In genomic region chr1:59696421-59697115, GRCh38 we compare ENCODE assay signal across 9 cellular contexts.
DNase-seq lines count a peak whose midpoint lies in the region; ATAC-seq and TF ChIP-seq lines count a peak whose summit lies in the region.
"Had no signal": no experiment of that assay in that cellular context is flagged by ENCODE, and none has a peak within 500 bp of the region (broad histone marks: within the 10 kb centered on the region; RNA-seq: fewer than 3 reads in every experiment).

No MANE protein-coding gene starts in this region.

- no peaks in the 10 kb centered on the region for H3K9me3 Mint-ChIP-seq in activated naive CD4-positive, alpha-beta T cell treated with anti-CD3 and anti-CD28 coated beads, Interleukin-2, amount 50 U/mL, for 24 hours
- peaks cover 4% of the 10 kb centered on the region for H3K9me3 Mint-ChIP-seq in activated naive CD8-positive, alpha-beta T cell treated with anti-CD3 and anti-CD28 coated beads, Interleukin-2, amount 50 U/mL, for 24 hours

- H3K27me3 Mint-ChIP-seq in activated naive CD4-positive, alpha-beta T cell treated with anti-CD3 and anti-CD28 coated beads, Interleukin-2, amount 50 U/mL, for 24 hours: no peaks in the 10 kb centered on the region
- no peaks in the 10 kb centered on the region for H3K27me3 Mint-ChIP-seq in activated naive CD8-positive, alpha-beta T cell treated with anti-CD3 and anti-CD28 coated beads, Interleukin-2, amount 50 U/mL, for 24 hours

- TF ChIP-seq EP300 in suprapubic skin (IDR thresholded peaks at IDR 0.05): no peak

- no peak overlapping the region for H3K4me3 ChIP-seq in suprapubic skin

- peak overlapping the region; percentile 6 for H3K27ac Mint-ChIP-seq in activated naive CD4-positive, alpha-beta T cell treated with anti-CD3 and anti-CD28 coated beads, Interleukin-2, amount 50 U/mL, for 24 hours
- H3K27ac Mint-ChIP-seq in activated naive CD8-positive, alpha-beta T cell treated with anti-CD3 and anti-CD28 coated beads, Interleukin-2, amount 50 U/mL, for 24 hours: no peak overlapping the region

- H3K9me3 ChIP-seq in suprapubic skin: no peaks in the 10 kb centered on the region

- H3K4me1 ChIP-seq in suprapubic skin: peaks cover 25% of the 10 kb centered on the region

- H3K27ac ChIP-seq in suprapubic skin: no peak overlapping the region

- no peak for TF ChIP-seq POLR2A in suprapubic skin (IDR thresholded peaks at IDR 0.05)

- TF ChIP-seq CTCF in suprapubic skin (IDR thresholded peaks at IDR 0.05): no peak

- 87% methylated on average over 8 of the region's 8 CpGs for WGBS in suprapubic skin

- peaks cover 23% of the 10 kb centered on the region for H3K4me1 Mint-ChIP-seq in activated naive CD4-positive, alpha-beta T cell treated with anti-CD3 and anti-CD28 coated beads, Interleukin-2, amount 50 U/mL, for 24 hours
- H3K4me1 Mint-ChIP-seq in activated naive CD8-positive, alpha-beta T cell treated with anti-CD3 and anti-CD28 coated beads, Interleukin-2, amount 50 U/mL, for 24 hours: peaks cover 30% of the 10 kb centered on the region

- H3K36me3 ChIP-seq in suprapubic skin: no peaks in the 10 kb centered on the region

- peak overlapping the region; percentile 43 for H3K4me3 Mint-ChIP-seq in activated naive CD4-positive, alpha-beta T cell treated with anti-CD3 and anti-CD28 coated beads, Interleukin-2, amount 50 U/mL, for 24 hours
- H3K4me3 Mint-ChIP-seq in activated naive CD8-positive, alpha-beta T cell treated with anti-CD3 and anti-CD28 coated beads, Interleukin-2, amount 50 U/mL, for 24 hours: peak overlapping the region; percentile 9

- DNase-seq in activated naive CD4-positive, alpha-beta T cell treated with anti-CD3 and anti-CD28 coated beads, Interleukin-2, amount 50 U/mL, for 16 hours: no peak
- DNase-seq in KG1 (lab: John Stamatoyannopoulos, UW) (peak; percentile 54), suprapubic skin (ENCODE audit: low spot score in 2 of 2) (no peak), cerebellum (ENCODE audit: low spot score) (no peak), NCI-H345 treated with DMSO at 0.1 percent for 48 hours (lab: John Stamatoyannopoulos, UW; ENCODE audit: unreplicated experiment) (no peak), retina (no peak)
- DNase-seq in activated naive CD8-positive, alpha-beta T cell treated with anti-CD3 and anti-CD28 coated beads, Interleukin-2, amount 50 U/mL, for 24 hours: no peak

- H3K36me3 Mint-ChIP-seq in activated naive CD4-positive, alpha-beta T cell treated with anti-CD3 and anti-CD28 coated beads, Interleukin-2, amount 50 U/mL, for 24 hours: no peaks in the 10 kb centered on the region
- no peaks in the 10 kb centered on the region for H3K36me3 Mint-ChIP-seq in activated naive CD8-positive, alpha-beta T cell treated with anti-CD3 and anti-CD28 coated beads, Interleukin-2, amount 50 U/mL, for 24 hours (ENCODE audit: low read depth)

- no peaks in the 10 kb centered on the region for H3K27me3 ChIP-seq in suprapubic skin

- ATAC-seq in activated naive CD8-positive, alpha-beta T cell treated with anti-CD3 and anti-CD28 coated beads, Interleukin-2, amount 50 U/mL, for 24 hours: no peak
- ATAC-seq: SK-N-SH treated with all-trans-retinoic acid at 6 μM for 48 hours had no signal
